Comparison of ENCODE assay signal across 1 cellular context in the genomic region with DNA sequence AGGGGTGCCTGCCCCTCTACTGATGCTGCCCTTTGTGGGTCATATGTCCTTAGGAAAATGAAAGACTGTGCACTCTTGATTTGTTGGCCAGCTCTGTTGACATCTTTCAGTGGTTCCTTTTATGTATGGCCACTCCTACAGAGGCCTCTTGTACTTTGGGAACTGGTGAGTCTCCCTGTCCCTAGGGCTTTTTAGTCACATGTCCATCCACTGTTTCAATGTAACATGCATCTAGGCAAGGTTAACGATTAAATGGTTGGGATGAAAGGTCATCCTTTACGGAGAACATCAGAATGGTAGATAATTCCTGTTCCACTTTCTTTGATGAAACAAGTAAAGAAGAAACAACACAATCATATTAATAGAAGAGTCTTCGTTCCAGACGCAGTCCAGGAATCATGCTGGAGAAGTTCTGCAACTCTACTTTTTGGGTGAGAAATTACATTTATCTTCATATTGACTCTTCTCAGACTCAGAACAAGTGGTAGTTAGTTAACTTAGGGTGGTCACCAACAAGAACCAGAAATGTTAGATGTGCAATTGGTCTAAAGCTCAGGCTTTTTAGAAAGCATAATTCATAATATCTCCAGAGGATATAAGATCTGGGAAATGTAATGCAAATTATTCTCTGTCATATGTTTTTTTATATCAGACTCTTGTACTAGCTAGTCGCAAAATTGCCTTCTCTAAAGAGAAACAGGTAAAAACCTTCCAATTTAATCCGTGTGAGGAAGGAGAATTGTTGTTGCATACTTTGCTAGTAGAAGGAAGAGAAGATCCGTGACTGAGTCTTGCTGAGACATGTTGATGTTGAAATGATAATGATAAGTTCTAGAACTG.
TF ChIP-seq lines count a peak whose summit lies in the region.

A gene (plus strand): TSS at position 194 of the 840 bp plus-strand sequence. CDS start 205 bp downstream, at position 399.

TF ChIP-seq in HepG2, 621 proteins besides CTCF, POLR2A, EP300 and RAD21 (continued from another document and continues in another):
- TF ChIP-seq ZSCAN9 (CRISPR knock-in tag; IDR thresholded peaks at IDR 0.05; ENCODE audit: borderline replicate concordance) (0 out of 2 replicates have a peak, but pooled peaks have one; percentile 57), MTF1 (CRISPR knock-in tag; IDR thresholded peaks at IDR 0.05) (no peak), ZNF616 (CRISPR knock-in tag; IDR thresholded peaks at IDR 0.05; ENCODE audit: low read depth) (no peak), KLF16 (CRISPR knock-in tag; IDR thresholded peaks at IDR 0.05) (peak in 1 of 2 experiments; percentile 52; a peak in 1 of 4 replicates), NFIB (CRISPR knock-in tag; IDR thresholded peaks at IDR 0.05; ENCODE audit: borderline replicate concordance) (no peak), ZMYM3 (CRISPR knock-in tag; IDR thresholded peaks at IDR 0.05) (no peak), YEATS4 (CRISPR knock-in tag; IDR thresholded peaks at IDR 0.05; ENCODE audit: borderline replicate concordance) (peak; percentile 38; the same call in 1 of the 2 replicates), ZNF605 (CRISPR knock-in tag; IDR thresholded peaks at IDR 0.05) (no peak), HOXA9 (CRISPR knock-in tag; IDR thresholded peaks at IDR 0.05; ENCODE audit: borderline replicate concordance) (no peak), ZSCAN30 (CRISPR knock-in tag; IDR thresholded peaks at IDR 0.05) (no peak), ZMYM2 (CRISPR knock-in tag; IDR thresholded peaks at IDR 0.05) (no peak), FOXA1 (IDR thresholded peaks at IDR 0.05) (0 out of 2 replicates have a peak, but pooled peaks have one; percentile 16), FOXA1 (CRISPR knock-in tag; IDR thresholded peaks at IDR 0.05) (peak; percentile 86), ATF1 (CRISPR knock-in tag; IDR thresholded peaks at IDR 0.05) (no peak), ZNF749 (CRISPR knock-in tag; IDR thresholded peaks at IDR 0.05; ENCODE audit: borderline replicate concordance) (no peak), POLR2AphosphoS5 (IDR thresholded peaks at IDR 0.05; ENCODE audit: low read depth, low read length) (peak; percentile 96), ZNF282 (IDR thresholded peaks at IDR 0.05; ENCODE audit: partially characterized antibody) (no peak), ZKSCAN8 (CRISPR knock-in tag; IDR thresholded peaks at IDR 0.05; ENCODE audit: borderline replicate concordance) (peak; percentile 84; the same call in 1 of the 2 replicates), AGO1 (IDR thresholded peaks at IDR 0.05; ENCODE audit: low read depth, low read length, poor library complexity, severe bottlenecking) (no peak), DNMT3B (CRISPR knock-in tag; conservative IDR thresholded peaks at IDR 0.05) (peak; percentile 70; the same call in 1 of the 2 replicates), SATB2 (CRISPR knock-in tag; IDR thresholded peaks at IDR 0.05) (no peak), ZNF777 (CRISPR knock-in tag; IDR thresholded peaks at IDR 0.05) (no peak), MBNL3 (CRISPR knock-in tag; conservative IDR thresholded peaks at IDR 0.05) (no peak), ZNF138 (CRISPR knock-in tag; IDR thresholded peaks at IDR 0.05; ENCODE audit: low read depth) (no peak), ZNF720 (CRISPR knock-in tag; IDR thresholded peaks at IDR 0.05) (no peak), NR2F2 (IDR thresholded peaks at IDR 0.05; ENCODE audit: borderline replicate concordance, low read depth) (peak; percentile 50; the same call in 1 of the 2 replicates), MEIS2 (CRISPR knock-in tag; IDR thresholded peaks at IDR 0.05) (no peak; the same call in 1 of the 2 replicates), MEF2D (CRISPR knock-in tag; IDR thresholded peaks at IDR 0.05) (peak; percentile 65; the same call in 1 of the 2 replicates), SOX13 (IDR thresholded peaks at IDR 0.05) (peak; percentile 35; the same call in 1 of the 2 replicates), SOX13 (CRISPR knock-in tag; conservative IDR thresholded peaks at IDR 0.05 in 1 of 2, IDR thresholded peaks at IDR 0.05 in 1 of 2) (peak in 1 of 2 experiments; percentile 87; a peak in 2 of 4 replicates), NCOA2 (CRISPR knock-in tag; IDR thresholded peaks at IDR 0.05) (peak; percentile 85), TOPORS (CRISPR knock-in tag; IDR thresholded peaks at IDR 0.05) (no peak), SMAD3 (CRISPR knock-in tag; IDR thresholded peaks at IDR 0.05) (no peak; the same call in 1 of the 2 replicates), CENPT (CRISPR knock-in tag; IDR thresholded peaks at IDR 0.05; ENCODE audit: low read depth) (no peak), ARNT2 (CRISPR knock-in tag; IDR thresholded peaks at IDR 0.05; ENCODE audit: low read depth) (0 out of 2 replicates have a peak, but pooled peaks have one; percentile 0), RFX3 (CRISPR knock-in tag; IDR thresholded peaks at IDR 0.05) (peak; percentile 15; the same call in 1 of the 2 replicates), NCOR1 (IDR thresholded peaks at IDR 0.05; ENCODE audit: borderline replicate concordance, low read length) (peak; percentile 46)
- TF ChIP-seq, protein P1, sequence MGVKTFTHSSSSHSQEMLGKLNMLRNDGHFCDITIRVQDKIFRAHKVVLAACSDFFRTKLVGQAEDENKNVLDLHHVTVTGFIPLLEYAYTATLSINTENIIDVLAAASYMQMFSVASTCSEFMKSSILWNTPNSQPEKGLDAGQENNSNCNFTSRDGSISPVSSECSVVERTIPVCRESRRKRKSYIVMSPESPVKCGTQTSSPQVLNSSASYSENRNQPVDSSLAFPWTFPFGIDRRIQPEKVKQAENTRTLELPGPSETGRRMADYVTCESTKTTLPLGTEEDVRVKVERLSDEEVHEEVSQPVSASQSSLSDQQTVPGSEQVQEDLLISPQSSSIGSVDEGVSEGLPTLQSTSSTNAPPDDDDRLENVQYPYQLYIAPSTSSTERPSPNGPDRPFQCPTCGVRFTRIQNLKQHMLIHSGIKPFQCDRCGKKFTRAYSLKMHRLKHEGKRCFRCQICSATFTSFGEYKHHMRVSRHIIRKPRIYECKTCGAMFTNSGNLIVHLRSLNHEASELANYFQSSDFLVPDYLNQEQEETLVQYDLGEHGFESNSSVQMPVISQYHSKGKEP (CRISPR knock-in tag; IDR thresholded peaks at IDR 0.05): no peak
- TF ChIP-seq, protein P2, sequence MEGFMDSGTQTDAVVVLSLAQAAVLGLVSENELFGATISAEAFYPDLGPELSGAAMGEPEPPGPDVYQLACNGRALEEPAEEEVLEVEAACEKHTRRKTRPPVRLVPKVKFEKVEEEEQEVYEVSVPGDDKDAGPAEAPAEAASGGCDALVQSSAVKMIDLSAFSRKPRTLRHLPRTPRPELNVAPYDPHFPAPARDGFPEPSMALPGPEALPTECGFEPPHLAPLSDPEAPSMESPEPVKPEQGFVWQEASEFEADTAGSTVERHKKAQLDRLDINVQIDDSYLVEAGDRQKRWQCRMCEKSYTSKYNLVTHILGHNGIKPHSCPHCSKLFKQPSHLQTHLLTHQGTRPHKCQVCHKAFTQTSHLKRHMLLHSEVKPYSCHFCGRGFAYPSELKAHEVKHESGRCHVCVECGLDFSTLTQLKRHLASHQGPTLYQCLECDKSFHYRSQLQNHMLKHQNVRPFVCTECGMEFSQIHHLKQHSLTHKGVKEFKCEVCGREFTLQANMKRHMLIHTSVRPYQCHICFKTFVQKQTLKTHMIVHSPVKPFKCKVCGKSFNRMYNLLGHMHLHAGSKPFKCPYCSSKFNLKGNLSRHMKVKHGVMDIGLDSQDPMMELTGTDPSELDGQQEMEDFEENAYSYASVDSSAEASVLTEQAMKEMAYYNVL (CRISPR knock-in tag; IDR thresholded peaks at IDR 0.05; ENCODE audit: borderline replicate concordance): no peak
- TF ChIP-seq, protein P3, sequence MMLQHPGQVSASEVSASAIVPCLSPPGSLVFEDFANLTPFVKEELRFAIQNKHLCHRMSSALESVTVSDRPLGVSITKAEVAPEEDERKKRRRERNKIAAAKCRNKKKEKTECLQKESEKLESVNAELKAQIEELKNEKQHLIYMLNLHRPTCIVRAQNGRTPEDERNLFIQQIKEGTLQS (CRISPR knock-in tag; IDR thresholded peaks at IDR 0.05): no peak; the same call in 1 of the 2 replicates
- TF ChIP-seq, protein P4, sequence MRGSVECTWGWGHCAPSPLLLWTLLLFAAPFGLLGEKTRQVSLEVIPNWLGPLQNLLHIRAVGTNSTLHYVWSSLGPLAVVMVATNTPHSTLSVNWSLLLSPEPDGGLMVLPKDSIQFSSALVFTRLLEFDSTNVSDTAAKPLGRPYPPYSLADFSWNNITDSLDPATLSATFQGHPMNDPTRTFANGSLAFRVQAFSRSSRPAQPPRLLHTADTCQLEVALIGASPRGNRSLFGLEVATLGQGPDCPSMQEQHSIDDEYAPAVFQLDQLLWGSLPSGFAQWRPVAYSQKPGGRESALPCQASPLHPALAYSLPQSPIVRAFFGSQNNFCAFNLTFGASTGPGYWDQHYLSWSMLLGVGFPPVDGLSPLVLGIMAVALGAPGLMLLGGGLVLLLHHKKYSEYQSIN (CRISPR knock-in tag; IDR thresholded peaks at IDR 0.05; ENCODE audit: borderline replicate concordance): no peak
- TF ChIP-seq, protein P5, sequence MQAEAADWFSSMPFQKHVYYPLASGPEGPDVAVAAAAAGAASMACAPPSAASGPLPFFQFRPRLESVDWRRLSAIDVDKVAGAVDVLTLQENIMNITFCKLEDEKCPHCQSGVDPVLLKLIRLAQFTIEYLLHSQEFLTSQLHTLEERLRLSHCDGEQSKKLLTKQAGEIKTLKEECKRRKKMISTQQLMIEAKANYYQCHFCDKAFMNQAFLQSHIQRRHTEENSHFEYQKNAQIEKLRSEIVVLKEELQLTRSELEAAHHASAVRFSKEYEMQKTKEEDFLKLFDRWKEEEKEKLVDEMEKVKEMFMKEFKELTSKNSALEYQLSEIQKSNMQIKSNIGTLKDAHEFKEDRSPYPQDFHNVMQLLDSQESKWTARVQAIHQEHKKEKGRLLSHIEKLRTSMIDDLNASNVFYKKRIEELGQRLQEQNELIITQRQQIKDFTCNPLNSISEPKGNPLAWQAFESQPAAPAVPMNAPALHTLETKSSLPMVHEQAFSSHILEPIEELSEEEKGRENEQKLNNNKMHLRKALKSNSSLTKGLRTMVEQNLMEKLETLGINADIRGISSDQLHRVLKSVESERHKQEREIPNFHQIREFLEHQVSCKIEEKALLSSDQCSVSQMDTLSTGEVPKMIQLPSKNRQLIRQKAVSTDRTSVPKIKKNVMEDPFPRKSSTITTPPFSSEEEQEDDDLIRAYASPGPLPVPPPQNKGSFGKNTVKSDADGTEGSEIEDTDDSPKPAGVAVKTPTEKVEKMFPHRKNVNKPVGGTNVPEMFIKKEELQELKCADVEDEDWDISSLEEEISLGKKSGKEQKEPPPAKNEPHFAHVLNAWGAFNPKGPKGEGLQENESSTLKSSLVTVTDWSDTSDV (CRISPR knock-in tag; IDR thresholded peaks at IDR 0.05): no peak
- TF ChIP-seq, protein P6, sequence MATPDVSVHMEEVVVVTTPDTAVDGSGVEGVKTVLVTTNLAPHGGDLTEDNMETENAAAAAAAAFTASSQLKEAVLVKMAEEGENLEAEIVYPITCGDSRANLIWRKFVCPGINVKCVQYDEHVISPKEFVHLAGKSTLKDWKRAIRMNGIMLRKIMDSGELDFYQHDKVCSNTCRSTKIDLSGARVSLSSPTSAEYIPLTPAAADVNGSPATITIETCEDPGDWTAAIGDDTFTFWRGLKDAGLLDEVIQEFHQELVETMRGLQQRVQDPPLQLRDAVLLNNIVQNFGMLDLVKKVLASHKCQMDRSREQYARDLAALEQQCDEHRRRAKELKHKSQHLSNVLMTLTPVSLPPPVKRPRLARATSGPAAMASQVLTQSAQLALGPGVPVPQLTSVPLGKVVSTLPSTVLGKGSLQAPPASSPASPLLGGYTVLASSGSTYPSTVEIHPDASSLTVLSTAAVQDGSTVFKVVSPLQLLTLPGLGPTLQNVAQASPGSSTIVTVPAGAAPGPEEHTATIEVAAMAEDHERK (CRISPR knock-in tag; IDR thresholded peaks at IDR 0.05; ENCODE audit: low read depth): no peak
- TF ChIP-seq, protein P7, sequence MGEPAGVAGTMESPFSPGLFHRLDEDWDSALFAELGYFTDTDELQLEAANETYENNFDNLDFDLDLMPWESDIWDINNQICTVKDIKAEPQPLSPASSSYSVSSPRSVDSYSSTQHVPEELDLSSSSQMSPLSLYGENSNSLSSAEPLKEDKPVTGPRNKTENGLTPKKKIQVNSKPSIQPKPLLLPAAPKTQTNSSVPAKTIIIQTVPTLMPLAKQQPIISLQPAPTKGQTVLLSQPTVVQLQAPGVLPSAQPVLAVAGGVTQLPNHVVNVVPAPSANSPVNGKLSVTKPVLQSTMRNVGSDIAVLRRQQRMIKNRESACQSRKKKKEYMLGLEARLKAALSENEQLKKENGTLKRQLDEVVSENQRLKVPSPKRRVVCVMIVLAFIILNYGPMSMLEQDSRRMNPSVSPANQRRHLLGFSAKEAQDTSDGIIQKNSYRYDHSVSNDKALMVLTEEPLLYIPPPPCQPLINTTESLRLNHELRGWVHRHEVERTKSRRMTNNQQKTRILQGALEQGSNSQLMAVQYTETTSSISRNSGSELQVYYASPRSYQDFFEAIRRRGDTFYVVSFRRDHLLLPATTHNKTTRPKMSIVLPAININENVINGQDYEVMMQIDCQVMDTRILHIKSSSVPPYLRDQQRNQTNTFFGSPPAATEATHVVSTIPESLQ (CRISPR knock-in tag; conservative IDR thresholded peaks at IDR 0.05): 0 out of 2 replicates have a peak, but pooled peaks have one; percentile 39
- TF ChIP-seq, protein P8, sequence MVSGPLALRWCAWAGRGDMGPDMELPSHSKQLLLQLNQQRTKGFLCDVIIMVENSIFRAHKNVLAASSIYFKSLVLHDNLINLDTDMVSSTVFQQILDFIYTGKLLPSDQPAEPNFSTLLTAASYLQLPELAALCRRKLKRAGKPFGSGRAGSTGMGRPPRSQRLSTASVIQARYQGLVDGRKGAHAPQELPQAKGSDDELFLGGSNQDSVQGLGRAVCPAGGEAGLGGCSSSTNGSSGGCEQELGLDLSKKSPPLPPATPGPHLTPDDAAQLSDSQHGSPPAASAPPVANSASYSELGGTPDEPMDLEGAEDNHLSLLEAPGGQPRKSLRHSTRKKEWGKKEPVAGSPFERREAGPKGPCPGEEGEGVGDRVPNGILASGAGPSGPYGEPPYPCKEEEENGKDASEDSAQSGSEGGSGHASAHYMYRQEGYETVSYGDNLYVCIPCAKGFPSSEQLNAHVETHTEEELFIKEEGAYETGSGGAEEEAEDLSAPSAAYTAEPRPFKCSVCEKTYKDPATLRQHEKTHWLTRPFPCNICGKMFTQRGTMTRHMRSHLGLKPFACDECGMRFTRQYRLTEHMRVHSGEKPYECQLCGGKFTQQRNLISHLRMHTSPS (CRISPR knock-in tag; IDR thresholded peaks at IDR 0.05; ENCODE audit: low read depth): no peak
- TF ChIP-seq, protein P9, sequence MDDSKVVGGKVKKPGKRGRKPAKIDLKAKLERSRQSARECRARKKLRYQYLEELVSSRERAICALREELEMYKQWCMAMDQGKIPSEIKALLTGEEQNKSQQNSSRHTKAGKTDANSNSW (CRISPR knock-in tag; IDR thresholded peaks at IDR 0.05; ENCODE audit: borderline replicate concordance): no peak
- TF ChIP-seq, protein P10, sequence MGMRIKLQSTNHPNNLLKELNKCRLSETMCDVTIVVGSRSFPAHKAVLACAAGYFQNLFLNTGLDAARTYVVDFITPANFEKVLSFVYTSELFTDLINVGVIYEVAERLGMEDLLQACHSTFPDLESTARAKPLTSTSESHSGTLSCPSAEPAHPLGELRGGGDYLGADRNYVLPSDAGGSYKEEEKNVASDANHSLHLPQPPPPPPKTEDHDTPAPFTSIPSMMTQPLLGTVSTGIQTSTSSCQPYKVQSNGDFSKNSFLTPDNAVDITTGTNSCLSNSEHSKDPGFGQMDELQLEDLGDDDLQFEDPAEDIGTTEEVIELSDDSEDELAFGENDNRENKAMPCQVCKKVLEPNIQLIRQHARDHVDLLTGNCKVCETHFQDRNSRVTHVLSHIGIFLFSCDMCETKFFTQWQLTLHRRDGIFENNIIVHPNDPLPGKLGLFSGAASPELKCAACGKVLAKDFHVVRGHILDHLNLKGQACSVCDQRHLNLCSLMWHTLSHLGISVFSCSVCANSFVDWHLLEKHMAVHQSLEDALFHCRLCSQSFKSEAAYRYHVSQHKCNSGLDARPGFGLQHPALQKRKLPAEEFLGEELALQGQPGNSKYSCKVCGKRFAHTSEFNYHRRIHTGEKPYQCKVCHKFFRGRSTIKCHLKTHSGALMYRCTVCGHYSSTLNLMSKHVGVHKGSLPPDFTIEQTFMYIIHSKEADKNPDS (CRISPR knock-in tag; IDR thresholded peaks at IDR 0.05): no peak
